Comparison of ENCODE assay signal across 1 cellular context in the genomic region with DNA sequence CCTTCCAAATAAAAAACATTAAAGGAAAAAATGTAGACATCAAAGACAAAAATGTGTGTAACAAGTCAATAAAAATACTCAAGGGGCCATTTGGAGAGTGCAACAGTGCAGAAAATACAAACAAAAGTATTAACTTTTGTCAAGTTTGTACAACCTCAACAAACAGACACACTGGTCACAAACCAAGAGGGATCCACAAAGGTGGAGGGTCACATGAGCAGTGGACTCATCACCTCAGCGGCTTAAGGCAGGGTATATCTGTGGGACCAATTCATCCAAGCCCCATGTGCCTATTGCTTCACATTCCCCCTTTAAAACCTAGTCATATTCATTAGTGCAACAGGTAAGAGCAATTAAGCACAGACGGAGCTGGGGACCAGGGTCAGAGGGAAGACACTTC.
TF ChIP-seq lines count a peak whose summit lies in the region.

No MANE protein-coding gene starts in this region.

TF ChIP-seq in IMR-90, 13 proteins besides CTCF, POLR2A, EP300 and RAD21:
- TF ChIP-seq, protein P1, sequence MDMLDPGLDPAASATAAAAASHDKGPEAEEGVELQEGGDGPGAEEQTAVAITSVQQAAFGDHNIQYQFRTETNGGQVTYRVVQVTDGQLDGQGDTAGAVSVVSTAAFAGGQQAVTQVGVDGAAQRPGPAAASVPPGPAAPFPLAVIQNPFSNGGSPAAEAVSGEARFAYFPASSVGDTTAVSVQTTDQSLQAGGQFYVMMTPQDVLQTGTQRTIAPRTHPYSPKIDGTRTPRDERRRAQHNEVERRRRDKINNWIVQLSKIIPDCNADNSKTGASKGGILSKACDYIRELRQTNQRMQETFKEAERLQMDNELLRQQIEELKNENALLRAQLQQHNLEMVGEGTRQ (IDR thresholded peaks at IDR 0.05; ENCODE audit: low read depth, low read length): no peak
- no peak for TF ChIP-seq BHLHE40 (IDR thresholded peaks at IDR 0.05; ENCODE audit: low read depth, low read length)
- no peak for TF ChIP-seq CEBPB (IDR thresholded peaks at IDR 0.05; ENCODE audit: low read depth, low read length)
- no peak for TF ChIP-seq NFE2L2 (IDR thresholded peaks at IDR 0.05; ENCODE audit: low read depth, low read length)
- no peak for TF ChIP-seq MAFK (IDR thresholded peaks at IDR 0.05; ENCODE audit: low read depth, low read length)
- TF ChIP-seq SMC3 (IDR thresholded peaks at IDR 0.05; ENCODE audit: low read depth, low read length): no peak
- TF ChIP-seq RCOR1 (IDR thresholded peaks at IDR 0.05; ENCODE audit: insufficient replicate concordance, low read length): no peak
- TF ChIP-seq, protein P2, sequence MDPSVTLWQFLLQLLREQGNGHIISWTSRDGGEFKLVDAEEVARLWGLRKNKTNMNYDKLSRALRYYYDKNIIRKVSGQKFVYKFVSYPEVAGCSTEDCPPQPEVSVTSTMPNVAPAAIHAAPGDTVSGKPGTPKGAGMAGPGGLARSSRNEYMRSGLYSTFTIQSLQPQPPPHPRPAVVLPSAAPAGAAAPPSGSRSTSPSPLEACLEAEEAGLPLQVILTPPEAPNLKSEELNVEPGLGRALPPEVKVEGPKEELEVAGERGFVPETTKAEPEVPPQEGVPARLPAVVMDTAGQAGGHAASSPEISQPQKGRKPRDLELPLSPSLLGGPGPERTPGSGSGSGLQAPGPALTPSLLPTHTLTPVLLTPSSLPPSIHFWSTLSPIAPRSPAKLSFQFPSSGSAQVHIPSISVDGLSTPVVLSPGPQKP (IDR thresholded peaks at IDR 0.05; ENCODE audit: borderline replicate concordance, low read depth, low read length): no peak
- no peak for TF ChIP-seq FOS (IDR thresholded peaks at IDR 0.05; ENCODE audit: low read depth, low read length)
- no peak for TF ChIP-seq CHD1 (IDR thresholded peaks at IDR 0.05; ENCODE audit: low read depth, low read length)
- TF ChIP-seq MXI1 (IDR thresholded peaks at IDR 0.05; ENCODE audit: borderline replicate concordance, low read depth, low read length): no peak
- no peak for TF ChIP-seq MAZ (IDR thresholded peaks at IDR 0.05; ENCODE audit: borderline replicate concordance, low read depth, low read length)
- TF ChIP-seq RFX5 (IDR thresholded peaks at IDR 0.05; ENCODE audit: low read depth, low read length): no peak
